Comparison of ENCODE assay signal across 1 cellular context in the genomic region with DNA sequence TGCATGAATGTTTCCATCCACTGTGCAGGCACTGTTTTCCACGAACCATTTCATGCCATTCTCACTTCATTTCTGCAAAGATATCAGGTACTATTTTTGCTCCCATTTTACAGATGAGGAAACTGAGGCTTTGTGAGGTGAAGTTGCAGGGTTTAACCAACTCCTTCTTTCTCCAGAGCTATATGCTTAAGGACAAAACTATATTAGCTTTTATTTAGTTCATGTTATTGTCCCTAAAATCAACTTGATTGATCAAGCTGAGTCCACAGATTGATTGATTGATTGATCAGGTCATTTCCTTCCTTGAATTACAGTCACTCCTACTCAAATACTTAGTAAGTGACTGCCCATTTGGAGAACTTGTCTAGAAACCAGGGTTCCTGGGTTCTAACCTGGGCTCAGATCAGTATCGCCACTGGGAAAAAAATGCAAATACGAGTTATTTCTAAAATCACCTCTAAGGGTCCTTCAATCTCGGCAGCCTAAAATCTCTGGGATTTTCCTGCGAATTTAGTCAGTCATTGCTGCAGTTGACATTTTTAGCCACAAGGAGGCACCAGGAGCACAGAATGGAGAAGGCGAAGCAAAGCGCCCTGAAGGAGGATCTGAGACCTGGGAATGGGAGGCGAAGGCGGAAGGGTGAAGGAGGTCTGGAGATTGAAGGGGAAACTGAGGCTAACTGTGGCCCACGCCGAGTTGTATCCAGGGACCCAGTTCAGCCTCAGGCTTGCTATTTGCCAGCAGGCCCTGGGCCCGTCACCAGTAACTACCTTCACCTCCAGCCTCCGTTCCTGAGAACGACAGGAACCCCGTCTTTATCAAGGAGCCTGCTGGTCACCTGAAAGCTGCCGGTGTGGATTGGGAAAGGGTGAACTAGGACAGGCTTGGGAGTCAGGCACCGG.
TF ChIP-seq lines count a peak whose summit lies in the region.

No MANE protein-coding gene starts in this region.

TF ChIP-seq in K562, 482 proteins besides CTCF, POLR2A, EP300 and RAD21 (continued from another document and continues in another):
- TF ChIP-seq, protein P1, sequence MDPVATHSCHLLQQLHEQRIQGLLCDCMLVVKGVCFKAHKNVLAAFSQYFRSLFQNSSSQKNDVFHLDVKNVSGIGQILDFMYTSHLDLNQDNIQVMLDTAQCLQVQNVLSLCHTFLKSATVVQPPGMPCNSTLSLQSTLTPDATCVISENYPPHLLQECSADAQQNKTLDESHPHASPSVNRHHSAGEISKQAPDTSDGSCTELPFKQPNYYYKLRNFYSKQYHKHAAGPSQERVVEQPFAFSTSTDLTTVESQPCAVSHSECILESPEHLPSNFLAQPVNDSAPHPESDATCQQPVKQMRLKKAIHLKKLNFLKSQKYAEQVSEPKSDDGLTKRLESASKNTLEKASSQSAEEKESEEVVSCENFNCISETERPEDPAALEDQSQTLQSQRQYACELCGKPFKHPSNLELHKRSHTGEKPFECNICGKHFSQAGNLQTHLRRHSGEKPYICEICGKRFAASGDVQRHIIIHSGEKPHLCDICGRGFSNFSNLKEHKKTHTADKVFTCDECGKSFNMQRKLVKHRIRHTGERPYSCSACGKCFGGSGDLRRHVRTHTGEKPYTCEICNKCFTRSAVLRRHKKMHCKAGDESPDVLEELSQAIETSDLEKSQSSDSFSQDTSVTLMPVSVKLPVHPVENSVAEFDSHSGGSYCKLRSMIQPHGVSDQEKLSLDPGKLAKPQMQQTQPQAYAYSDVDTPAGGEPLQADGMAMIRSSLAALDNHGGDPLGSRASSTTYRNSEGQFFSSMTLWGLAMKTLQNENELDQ (CRISPR knock-in tag; IDR thresholded peaks at IDR 0.05; ENCODE audit: borderline replicate concordance): no peak
- TF ChIP-seq TEAD4 (IDR thresholded peaks at IDR 0.05; ENCODE audit: low read length) (peak; percentile 25; the same call in 1 of the 2 replicates), TEAD4 (CRISPR knock-in tag; IDR thresholded peaks at IDR 0.05; ENCODE audit: borderline replicate concordance) (no peak), NR3C1 (CRISPR knock-in tag; IDR thresholded peaks at IDR 0.05) (no peak), ZBTB7A (IDR thresholded peaks at IDR 0.05; ENCODE audit: borderline replicate concordance, control insufficient read depth, low read depth, low read length) (no peak), RFX7 (CRISPR knock-in tag; IDR thresholded peaks at IDR 0.05) (no peak), EP400 (IDR thresholded peaks at IDR 0.05) (no peak), SNIP1 (IDR thresholded peaks at IDR 0.05; ENCODE audit: low read depth) (no peak), ZNF197 (CRISPR knock-in tag; IDR thresholded peaks at IDR 0.05; ENCODE audit: low read depth) (no peak), MAFG (tag; conservative IDR thresholded peaks at IDR 0.05) (peak; percentile 69), HDAC3 (IDR thresholded peaks at IDR 0.05; ENCODE audit: borderline replicate concordance, partially characterized antibody) (no peak), ZFP1 (CRISPR knock-in tag; IDR thresholded peaks at IDR 0.05) (no peak), ILF3 (IDR thresholded peaks at IDR 0.05; ENCODE audit: borderline replicate concordance) (no peak), SMC3 (conservative IDR thresholded peaks at IDR 0.05; ENCODE audit: insufficient read depth, low read depth, low read length) (peak; percentile 96), SMARCA5 (IDR thresholded peaks at IDR 0.05) (peak; percentile 82), ZNF232 (CRISPR knock-in tag; IDR thresholded peaks at IDR 0.05) (no peak), TRIM28 (IDR thresholded peaks at IDR 0.05) (no peak), CBFA2T2 (conservative IDR thresholded peaks at IDR 0.05) (no peak), SMAD1 (IDR thresholded peaks at IDR 0.05; ENCODE audit: low read depth, low read length, partially characterized antibody) (peak; percentile 47), ARNT (IDR thresholded peaks at IDR 0.05) (no peak), FIP1L1 (IDR thresholded peaks at IDR 0.05; ENCODE audit: low read depth, low read length, poor library complexity, severe bottlenecking) (no peak), NFYB (IDR thresholded peaks at IDR 0.05; ENCODE audit: extremely low read depth, insufficient read length) (no peak), POLR2G (IDR thresholded peaks at IDR 0.05; ENCODE audit: low read depth, low read length) (no peak), ZKSCAN1 (IDR thresholded peaks at IDR 0.05; ENCODE audit: low read depth, low read length) (no peak), ATF7 (IDR thresholded peaks at IDR 0.05) (0 out of 2 replicates have a peak, but pooled peaks have one; percentile 19), PHF8 (IDR thresholded peaks at IDR 0.05; ENCODE audit: borderline replicate concordance, low read length) (no peak), SRSF7 (optimal IDR thresholded peaks at IDR 0.05; ENCODE audit: low read depth, low read length) (no peak), ARID1B (IDR thresholded peaks at IDR 0.05) (no peak), MAFF (IDR thresholded peaks at IDR 0.05; ENCODE audit: low read length) (peak; percentile 37), ZNF239 (CRISPR knock-in tag; IDR thresholded peaks at IDR 0.05) (no peak), DIDO1 (tag; IDR thresholded peaks at IDR 0.05; ENCODE audit: low read depth) (no peak), MEIS2 (IDR thresholded peaks at IDR 0.05; ENCODE audit: partially characterized antibody) (no peak), TEAD1 (CRISPR knock-in tag; IDR thresholded peaks at IDR 0.05) (no peak), MEF2A (IDR thresholded peaks at IDR 0.05; ENCODE audit: control insufficient read depth, low read depth, low read length) (no peak), SETDB1 (IDR thresholded peaks at IDR 0.05; ENCODE audit: low read length) (no peak), BCOR (IDR thresholded peaks at IDR 0.05) (peak; percentile 92), ZNF316 (IDR thresholded peaks at IDR 0.05) (peak; percentile 55), RBBP5 (IDR thresholded peaks at IDR 0.05; ENCODE audit: borderline replicate concordance, insufficient read depth, low read length, poor library complexity, severe bottlenecking) (no peak), MAZ (CRISPR knock-in tag; conservative IDR thresholded peaks at IDR 0.05 in 1 of 2, IDR thresholded peaks at IDR 0.05 in 1 of 2) (0 out of 4 replicates have a peak, but pooled peaks of 1 of the 2 experiments have one; percentile 4), FOXJ3 (CRISPR knock-in tag; IDR thresholded peaks at IDR 0.05) (no peak)
- TF ChIP-seq, protein P2, sequence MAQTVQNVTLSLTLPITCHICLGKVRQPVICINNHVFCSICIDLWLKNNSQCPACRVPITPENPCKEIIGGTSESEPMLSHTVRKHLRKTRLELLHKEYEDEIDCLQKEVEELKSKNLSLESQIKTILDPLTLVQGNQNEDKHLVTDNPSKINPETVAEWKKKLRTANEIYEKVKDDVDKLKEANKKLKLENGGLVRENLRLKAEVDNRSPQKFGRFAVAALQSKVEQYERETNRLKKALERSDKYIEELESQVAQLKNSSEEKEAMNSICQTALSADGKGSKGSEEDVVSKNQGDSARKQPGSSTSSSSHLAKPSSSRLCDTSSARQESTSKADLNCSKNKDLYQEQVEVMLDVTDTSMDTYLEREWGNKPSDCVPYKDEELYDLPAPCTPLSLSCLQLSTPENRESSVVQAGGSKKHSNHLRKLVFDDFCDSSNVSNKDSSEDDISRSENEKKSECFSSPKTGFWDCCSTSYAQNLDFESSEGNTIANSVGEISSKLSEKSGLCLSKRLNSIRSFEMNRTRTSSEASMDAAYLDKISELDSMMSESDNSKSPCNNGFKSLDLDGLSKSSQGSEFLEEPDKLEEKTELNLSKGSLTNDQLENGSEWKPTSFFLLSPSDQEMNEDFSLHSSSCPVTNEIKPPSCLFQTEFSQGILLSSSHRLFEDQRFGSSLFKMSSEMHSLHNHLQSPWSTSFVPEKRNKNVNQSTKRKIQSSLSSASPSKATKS (CRISPR knock-in tag; IDR thresholded peaks at IDR 0.05): no peak
- TF ChIP-seq, protein P3, sequence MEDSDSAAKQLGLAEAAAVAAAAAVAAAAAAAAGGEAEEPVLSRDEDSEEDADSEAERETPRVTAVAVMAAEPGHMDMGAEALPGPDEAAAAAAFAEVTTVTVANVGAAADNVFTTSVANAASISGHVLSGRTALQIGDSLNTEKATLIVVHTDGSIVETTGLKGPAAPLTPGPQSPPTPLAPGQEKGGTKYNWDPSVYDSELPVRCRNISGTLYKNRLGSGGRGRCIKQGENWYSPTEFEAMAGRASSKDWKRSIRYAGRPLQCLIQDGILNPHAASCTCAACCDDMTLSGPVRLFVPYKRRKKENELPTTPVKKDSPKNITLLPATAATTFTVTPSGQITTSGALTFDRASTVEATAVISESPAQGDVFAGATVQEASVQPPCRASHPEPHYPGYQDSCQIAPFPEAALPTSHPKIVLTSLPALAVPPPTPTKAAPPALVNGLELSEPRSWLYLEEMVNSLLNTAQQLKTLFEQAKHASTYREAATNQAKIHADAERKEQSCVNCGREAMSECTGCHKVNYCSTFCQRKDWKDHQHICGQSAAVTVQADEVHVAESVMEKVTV (CRISPR knock-in tag; IDR thresholded peaks at IDR 0.05): peak; percentile 85
- TF ChIP-seq, protein P4, sequence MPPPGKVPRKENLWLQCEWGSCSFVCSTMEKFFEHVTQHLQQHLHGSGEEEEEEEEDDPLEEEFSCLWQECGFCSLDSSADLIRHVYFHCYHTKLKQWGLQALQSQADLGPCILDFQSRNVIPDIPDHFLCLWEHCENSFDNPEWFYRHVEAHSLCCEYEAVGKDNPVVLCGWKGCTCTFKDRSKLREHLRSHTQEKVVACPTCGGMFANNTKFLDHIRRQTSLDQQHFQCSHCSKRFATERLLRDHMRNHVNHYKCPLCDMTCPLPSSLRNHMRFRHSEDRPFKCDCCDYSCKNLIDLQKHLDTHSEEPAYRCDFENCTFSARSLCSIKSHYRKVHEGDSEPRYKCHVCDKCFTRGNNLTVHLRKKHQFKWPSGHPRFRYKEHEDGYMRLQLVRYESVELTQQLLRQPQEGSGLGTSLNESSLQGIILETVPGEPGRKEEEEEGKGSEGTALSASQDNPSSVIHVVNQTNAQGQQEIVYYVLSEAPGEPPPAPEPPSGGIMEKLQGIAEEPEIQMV (tag; conservative IDR thresholded peaks at IDR 0.05; ENCODE audit: low read depth): no peak
- TF ChIP-seq, protein P5, sequence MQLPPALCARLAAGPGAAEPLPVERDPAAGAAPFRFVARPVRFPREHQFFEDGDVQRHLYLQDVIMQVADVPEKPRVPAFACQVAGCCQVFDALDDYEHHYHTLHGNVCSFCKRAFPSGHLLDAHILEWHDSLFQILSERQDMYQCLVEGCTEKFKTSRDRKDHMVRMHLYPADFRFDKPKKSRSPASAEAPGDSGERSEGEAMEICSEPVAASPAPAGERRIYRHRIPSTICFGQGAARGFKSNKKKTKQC (CRISPR knock-in tag; IDR thresholded peaks at IDR 0.05): peak; percentile 53; the same call in 1 of the 2 replicates
- TF ChIP-seq, protein P6, sequence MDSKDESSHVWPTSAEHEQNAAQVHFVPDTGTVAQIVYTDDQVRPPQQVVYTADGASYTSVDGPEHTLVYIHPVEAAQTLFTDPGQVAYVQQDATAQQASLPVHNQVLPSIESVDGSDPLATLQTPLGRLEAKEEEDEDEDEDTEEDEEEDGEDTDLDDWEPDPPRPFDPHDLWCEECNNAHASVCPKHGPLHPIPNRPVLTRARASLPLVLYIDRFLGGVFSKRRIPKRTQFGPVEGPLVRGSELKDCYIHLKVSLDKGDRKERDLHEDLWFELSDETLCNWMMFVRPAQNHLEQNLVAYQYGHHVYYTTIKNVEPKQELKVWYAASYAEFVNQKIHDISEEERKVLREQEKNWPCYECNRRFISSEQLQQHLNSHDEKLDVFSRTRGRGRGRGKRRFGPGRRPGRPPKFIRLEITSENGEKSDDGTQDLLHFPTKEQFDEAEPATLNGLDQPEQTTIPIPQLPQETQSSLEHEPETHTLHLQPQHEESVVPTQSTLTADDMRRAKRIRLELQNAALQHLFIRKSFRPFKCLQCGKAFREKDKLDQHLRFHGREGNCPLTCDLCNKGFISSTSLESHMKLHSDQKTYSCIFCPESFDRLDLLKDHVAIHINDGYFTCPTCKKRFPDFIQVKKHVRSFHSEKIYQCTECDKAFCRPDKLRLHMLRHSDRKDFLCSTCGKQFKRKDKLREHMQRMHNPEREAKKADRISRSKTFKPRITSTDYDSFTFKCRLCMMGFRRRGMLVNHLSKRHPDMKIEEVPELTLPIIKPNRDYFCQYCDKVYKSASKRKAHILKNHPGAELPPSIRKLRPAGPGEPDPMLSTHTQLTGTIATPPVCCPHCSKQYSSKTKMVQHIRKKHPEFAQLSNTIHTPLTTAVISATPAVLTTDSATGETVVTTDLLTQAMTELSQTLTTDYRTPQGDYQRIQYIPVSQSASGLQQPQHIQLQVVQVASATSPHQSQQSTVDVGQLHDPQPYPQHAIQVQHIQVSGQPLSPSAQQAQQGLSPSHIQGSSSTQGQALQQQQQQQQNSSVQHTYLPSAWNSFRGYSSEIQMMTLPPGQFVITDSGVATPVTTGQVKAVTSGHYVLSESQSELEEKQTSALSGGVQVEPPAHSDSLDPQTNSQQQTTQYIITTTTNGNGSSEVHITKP (IDR thresholded peaks at IDR 0.05; ENCODE audit: partially characterized antibody): no peak
- TF ChIP-seq, protein P7, sequence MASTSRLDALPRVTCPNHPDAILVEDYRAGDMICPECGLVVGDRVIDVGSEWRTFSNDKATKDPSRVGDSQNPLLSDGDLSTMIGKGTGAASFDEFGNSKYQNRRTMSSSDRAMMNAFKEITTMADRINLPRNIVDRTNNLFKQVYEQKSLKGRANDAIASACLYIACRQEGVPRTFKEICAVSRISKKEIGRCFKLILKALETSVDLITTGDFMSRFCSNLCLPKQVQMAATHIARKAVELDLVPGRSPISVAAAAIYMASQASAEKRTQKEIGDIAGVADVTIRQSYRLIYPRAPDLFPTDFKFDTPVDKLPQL (IDR thresholded peaks at IDR 0.05; ENCODE audit: extremely low read depth, insufficient read length): no peak
- TF ChIP-seq, protein P8, sequence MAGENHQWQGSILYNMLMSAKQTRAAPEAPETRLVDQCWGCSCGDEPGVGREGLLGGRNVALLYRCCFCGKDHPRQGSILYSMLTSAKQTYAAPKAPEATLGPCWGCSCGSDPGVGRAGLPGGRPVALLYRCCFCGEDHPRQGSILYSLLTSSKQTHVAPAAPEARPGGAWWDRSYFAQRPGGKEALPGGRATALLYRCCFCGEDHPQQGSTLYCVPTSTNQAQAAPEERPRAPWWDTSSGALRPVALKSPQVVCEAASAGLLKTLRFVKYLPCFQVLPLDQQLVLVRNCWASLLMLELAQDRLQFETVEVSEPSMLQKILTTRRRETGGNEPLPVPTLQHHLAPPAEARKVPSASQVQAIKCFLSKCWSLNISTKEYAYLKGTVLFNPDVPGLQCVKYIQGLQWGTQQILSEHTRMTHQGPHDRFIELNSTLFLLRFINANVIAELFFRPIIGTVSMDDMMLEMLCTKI (IDR thresholded peaks at IDR 0.05; ENCODE audit: partially characterized antibody): no peak
- TF ChIP-seq, protein P9, sequence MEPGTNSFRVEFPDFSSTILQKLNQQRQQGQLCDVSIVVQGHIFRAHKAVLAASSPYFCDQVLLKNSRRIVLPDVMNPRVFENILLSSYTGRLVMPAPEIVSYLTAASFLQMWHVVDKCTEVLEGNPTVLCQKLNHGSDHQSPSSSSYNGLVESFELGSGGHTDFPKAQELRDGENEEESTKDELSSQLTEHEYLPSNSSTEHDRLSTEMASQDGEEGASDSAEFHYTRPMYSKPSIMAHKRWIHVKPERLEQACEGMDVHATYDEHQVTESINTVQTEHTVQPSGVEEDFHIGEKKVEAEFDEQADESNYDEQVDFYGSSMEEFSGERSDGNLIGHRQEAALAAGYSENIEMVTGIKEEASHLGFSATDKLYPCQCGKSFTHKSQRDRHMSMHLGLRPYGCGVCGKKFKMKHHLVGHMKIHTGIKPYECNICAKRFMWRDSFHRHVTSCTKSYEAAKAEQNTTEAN (CRISPR knock-in tag; IDR thresholded peaks at IDR 0.05): no peak
